Comparison of ENCODE assay signal across 8 cellular contexts in genomic region chr3:187802928-187803259, GRCh38. TPM values are rescaled to one million over a fixed set of nuclear protein-coding genes. Genes with fewer than 3 reads are reported as not detected.
DNase-seq lines count a peak whose midpoint lies in the region; ATAC-seq and TF ChIP-seq lines count a peak whose summit lies in the region.

No MANE protein-coding gene starts in this region.

- H3K36me3 ChIP-seq in left ventricle myocardium inferior (no peaks in the 10 kb centered on the region), mammary epithelial cell (ENCODE audit: insufficient read depth, low read length) (no peaks in the 10 kb centered on the region)

- no peak overlapping the region for H3K27ac ChIP-seq in left ventricle myocardium inferior (replicated peaks)
- no peak overlapping the region for H3K27ac ChIP-seq in mammary epithelial cell (ENCODE audit: insufficient read depth, low read depth, low read length)

- BruUV-seq in mammary epithelial cell (replicated peaks; lab: Mats Ljungman, UMichigan) = no TSS peak

- peak; percentile 87 for ATAC-seq in GM21515 (IDR thresholded peaks at IDR 0.05; ENCODE audit: unreplicated experiment)
- peak; percentile 83 for ATAC-seq in HG03558 (IDR thresholded peaks at IDR 0.05; ENCODE audit: extremely low read depth, unreplicated experiment)

- H4K20me1 ChIP-seq in mammary epithelial cell (ENCODE audit: insufficient read depth, low read length) = no peaks in the 10 kb centered on the region

- DNase-seq in GM12864 (ENCODE audit: low read depth) (peak; percentile 71), left ventricle myocardium inferior (no peak), mammary epithelial cell (no peak), NCI-H1930 (lab: John Stamatoyannopoulos, UW) (no peak), epidermal melanocyte (ENCODE audit: insufficient read length, low spot score) (no peak)
- DNase-seq in central memory CD4-positive, alpha-beta T cell = peak; percentile 32

- dilution Hi-C loops in mammary epithelial cell (cut with HindIII; ENCODE audit: low sequenced_read_pairs) = no loop called here

- no peak for TF ChIP-seq CTCF in GM12864 (IDR thresholded peaks at IDR 0.05; ENCODE audit: low read depth, low read length, missing control alignments)
- no peak for TF ChIP-seq CTCF in left ventricle myocardium inferior (IDR thresholded peaks at IDR 0.05; ENCODE audit: borderline replicate concordance)
- no peak for TF ChIP-seq CTCF in mammary epithelial cell (conservative IDR thresholded peaks at IDR 0.05 in 1 of 2, IDR thresholded peaks at IDR 0.05 in 1 of 2; ENCODE audit: extremely low read depth in 1 of 2, insufficient read depth in 1 of 2, low read depth in 1 of 2, low read length in 2 of 2)

- H3K4me1 ChIP-seq in left ventricle myocardium inferior = no peaks in the 10 kb centered on the region
- peaks cover 7% of the 10 kb centered on the region for H3K4me1 ChIP-seq in mammary epithelial cell (ENCODE audit: insufficient read depth, low read length)

- H3K4me3 ChIP-seq in GM12864 (ENCODE audit: low read depth, low read length) = no peak overlapping the region
- no peak overlapping the region for H3K4me3 ChIP-seq in left ventricle myocardium inferior
- no peak overlapping the region for H3K4me3 ChIP-seq in mammary epithelial cell (replicated peaks in 1 of 3; ENCODE audit: insufficient read depth in 1 of 3, low read depth in 2 of 3, low read length in 3 of 3)

- H3K4me2 ChIP-seq in mammary epithelial cell (ENCODE audit: insufficient read depth, low read depth, low read length) = no peak overlapping the region

- CTCF ChIA-PET in mammary epithelial cell (lab: Charles Lee; ENCODE audit: low non-redundant PET) = no interaction called here

- H3K9ac ChIP-seq in mammary epithelial cell (ENCODE audit: insufficient read depth, low read length) = no peak overlapping the region

- intact Hi-C loops in left ventricle myocardium inferior (cut with micrococcal nuclease) (no loop called here), mammary epithelial cell (cut with micrococcal nuclease) (no loop called here)

- 95% methylated on average over 8 of the region's 9 CpGs for WGBS in mammary epithelial cell (ENCODE audit: low coverage, missing lambda C conversion rate)

- H3K27me3 ChIP-seq in left ventricle myocardium inferior (ENCODE audit: low read depth) (no peaks in the 10 kb centered on the region), mammary epithelial cell (ENCODE audit: insufficient read depth, low read length) (no peaks in the 10 kb centered on the region)

- no peak overlapping the region for H2AFZ ChIP-seq in mammary epithelial cell (ENCODE audit: low read depth, low read length)

- H3K79me2 ChIP-seq in mammary epithelial cell (ENCODE audit: insufficient read depth, low read length) = no peaks in the 10 kb centered on the region

- no peaks in the 10 kb centered on the region for H3K9me3 ChIP-seq in left ventricle myocardium inferior (replicated peaks)
- no peaks in the 10 kb centered on the region for H3K9me3 ChIP-seq in mammary epithelial cell (replicated peaks; ENCODE audit: insufficient read depth, low read length)

- in situ Hi-C loops in mammary epithelial cell (cut with MboI; ENCODE audit: low sequenced_read_pairs in 2 of 2) = no loop called here

RNA-seq across cellular contexts. Expression of gene BCL6, which starts 57.6 kb away (rescaled TPM):
- total RNA-seq in left ventricle myocardium inferior (47.7 TPM), mammary epithelial cell (10 to 100 TPM; 14.0 to 26.8 TPM)
- 3.9 TPM for polyA plus RNA-seq in mammary epithelial cell
- 8.4 TPM for polyA minus RNA-seq in mammary epithelial cell

Comparison
In these comparisons a context has a peak if more than half of its experiments do, and no peak if none do; other contexts are left out.
1. DNase-seq: peak in GM12864 (single experiment) and central memory CD4-positive, alpha-beta T cell (single experiment); none in left ventricle myocardium inferior (single experiment), mammary epithelial cell (single experiment), NCI-H1930 (0 of 2) and epidermal melanocyte (single experiment).